ENCODE assay signal across 1 cellular context in genomic region chr3:111764645-111765091, GRCh38.
TF ChIP-seq lines count a peak whose summit lies in the region.

No MANE protein-coding gene starts in this region.

TF ChIP-seq in liver, 16 proteins besides CTCF, POLR2A, EP300 and RAD21 (continued from another document):
- peak; percentile 52 for TF ChIP-seq ZBTB33 (IDR thresholded peaks at IDR 0.05)
